11 cellular contexts compared by ENCODE assay signal in genomic region chr17:81556175-81556691, GRCh38. TPM values are rescaled to one million over a fixed set of nuclear protein-coding genes. Genes with fewer than 3 reads are reported as not detected.
DNase-seq lines count a peak whose midpoint lies in the region; ATAC-seq and TF ChIP-seq lines count a peak whose summit lies in the region.
"Had no signal": no experiment of that assay in that cellular context is flagged by ENCODE, and none has a peak within 500 bp of the region (broad histone marks: within the 10 kb centered on the region; RNA-seq: fewer than 3 reads in every experiment).

No MANE protein-coding gene starts in this region.

- CTCF ChIA-PET in activated CD8-positive, alpha-beta T cell treated with anti-CD3 and anti-CD28 coated beads, Interleukin-2, amount 10 ng/mL, durations not matched to agents 7 days and 5 days (lab: Charles Lee), result no interaction called here

- peaks cover 18% of the 10 kb centered on the region for H3K4me1 Mint-ChIP-seq in neural crest cell
- peaks cover 19% of the 10 kb centered on the region for H3K4me1 Mint-ChIP-seq in activated CD8-positive, alpha-beta T cell treated with anti-CD3 and anti-CD28 coated beads, Interleukin-2, amount 10 ng/mL, durations not matched to agents 7 days and 5 days (ENCODE audit: low read depth)

- no peak for ATAC-seq in activated CD8-positive, alpha-beta T cell treated with anti-CD3 and anti-CD28 coated beads, Interleukin-2, amount 10 ng/mL, durations not matched to agents 7 days and 5 days

- no peak overlapping the region for H3K27ac Mint-ChIP-seq in neural crest cell (ENCODE audit: unreplicated experiment)
- no peak overlapping the region for H3K27ac Mint-ChIP-seq in activated CD8-positive, alpha-beta T cell treated with anti-CD3 and anti-CD28 coated beads, Interleukin-2, amount 10 ng/mL, durations not matched to agents 7 days and 5 days
- H3K27ac Mint-ChIP-seq: nephron had no signal

- H3K36me3 Mint-ChIP-seq in neural crest cell (ENCODE audit: low read depth), result peaks cover 2% of the 10 kb centered on the region
- H3K36me3 Mint-ChIP-seq in activated CD8-positive, alpha-beta T cell treated with anti-CD3 and anti-CD28 coated beads, Interleukin-2, amount 10 ng/mL, durations not matched to agents 7 days and 5 days (ENCODE audit: low read depth), result peaks cover 29% of the 10 kb centered on the region

- H3K4me3 Mint-ChIP-seq in neural crest cell, result peak overlapping the region; percentile 31
- H3K4me3 Mint-ChIP-seq in activated CD8-positive, alpha-beta T cell treated with anti-CD3 and anti-CD28 coated beads, Interleukin-2, amount 10 ng/mL, durations not matched to agents 7 days and 5 days, result no peak overlapping the region

- POLR2A ChIA-PET in activated CD8-positive, alpha-beta T cell treated with anti-CD3 and anti-CD28 coated beads, Interleukin-2, amount 10 ng/mL, durations not matched to agents 7 days and 5 days (lab: Charles Lee), result no interaction called here

- peak; percentile 95 for DNase-seq in DMS53 treated with DMSO at 0.1 percent for 48 hours (lab: John Stamatoyannopoulos, UW; ENCODE audit: unreplicated experiment)
- DNase-seq in NCI-H146 treated with DMSO at 0.1 percent for 48 hours (lab: John Stamatoyannopoulos, UW; ENCODE audit: unreplicated experiment), result peak; percentile 22
- DNase-seq in choroid plexus epithelial cell (ENCODE audit: low read depth), result peak; percentile 16
- no peak for DNase-seq in neural crest cell (ENCODE audit: low read depth, low spot score)
- no peak for DNase-seq in activated CD8-positive, alpha-beta T cell treated with anti-CD3 and anti-CD28 coated beads, Interleukin-2, amount 10 ng/mL, durations not matched to agents 7 days and 5 days
- no peak for DNase-seq in globus pallidus (ENCODE audit: low spot score)
- DNase-seq in activated CD8-positive, alpha-beta memory T cell treated with anti-CD3 and anti-CD28 coated beads for 24 hours, result no peak
- no peak for DNase-seq in GF-D8 (lab: John Stamatoyannopoulos, UW)
- DNase-seq: DMS79, substantia nigra had no signal

- H3K27me3 Mint-ChIP-seq in neural crest cell (ENCODE audit: low read depth), result peaks cover 5% of the 10 kb centered on the region
- H3K27me3 Mint-ChIP-seq in activated CD8-positive, alpha-beta T cell treated with anti-CD3 and anti-CD28 coated beads, Interleukin-2, amount 10 ng/mL, durations not matched to agents 7 days and 5 days (ENCODE audit: low read depth), result no peaks in the 10 kb centered on the region

- no peak for TF ChIP-seq CTCF in choroid plexus epithelial cell (conservative IDR thresholded peaks at IDR 0.05; ENCODE audit: low read depth, low read length)
- no peak for TF ChIP-seq CTCF in neural crest cell (conservative IDR thresholded peaks at IDR 0.05)

- H3K9me3 Mint-ChIP-seq in neural crest cell, result no peaks in the 10 kb centered on the region
- H3K9me3 Mint-ChIP-seq in activated CD8-positive, alpha-beta T cell treated with anti-CD3 and anti-CD28 coated beads, Interleukin-2, amount 10 ng/mL, durations not matched to agents 7 days and 5 days (ENCODE audit: insufficient read depth), result no peaks in the 10 kb centered on the region
- H3K9me3 Mint-ChIP-seq: nephron had no signal

- no peak overlapping the region for H3K4me3 ChIP-seq in choroid plexus epithelial cell (ENCODE audit: low read depth, low read length)

RNA-seq across cellular contexts. Expression of gene FAAP100, which starts 4.1 kb away (rescaled TPM):
- total RNA-seq in neural crest cell, result 45.0 and 48.3 TPM in 2 replicates
- total RNA-seq in activated CD8-positive, alpha-beta T cell treated with anti-CD3 and anti-CD28 coated beads, Interleukin-2, amount 10 ng/mL, durations not matched to agents 7 days and 5 days, result 10 to 100 TPM; 39.2 to 43.6 TPM

RNA-seq across cellular contexts. Expression of gene FSCN2, which starts 28.1 kb away (rescaled TPM):
- 0.43 and 0.56 TPM in 2 replicates for total RNA-seq in neural crest cell
- total RNA-seq in activated CD8-positive, alpha-beta T cell treated with anti-CD3 and anti-CD28 coated beads, Interleukin-2, amount 10 ng/mL, durations not matched to agents 7 days and 5 days, result under 1 TPM; 0.52 to 0.74 TPM

RNA-seq across cellular contexts. Expression of gene ACTG1, which starts 43.6 kb away (rescaled TPM):
- total RNA-seq in neural crest cell, result 4,235 and 4,315 TPM in 2 replicates
- total RNA-seq in activated CD8-positive, alpha-beta T cell treated with anti-CD3 and anti-CD28 coated beads, Interleukin-2, amount 10 ng/mL, durations not matched to agents 7 days and 5 days, result 1,000 to 10,000 TPM; 5,147 to 5,318 TPM

Comparison
In these comparisons a context has a peak if more than half of its experiments do, and no peak if none do; other contexts are left out.
1. DNase-seq: peak in DMS53 treated with DMSO at 0.1 percent for 48 hours (single experiment), NCI-H146 treated with DMSO at 0.1 percent for 48 hours (single experiment) and choroid plexus epithelial cell (single experiment); none in neural crest cell (single experiment), activated CD8-positive, alpha-beta T cell treated with anti-CD3 and anti-CD28 coated beads, Interleukin-2, amount 10 ng/mL, durations not matched to agents 7 days and 5 days (single experiment), globus pallidus (single experiment), activated CD8-positive, alpha-beta memory T cell treated with anti-CD3 and anti-CD28 coated beads for 24 hours (single experiment) and GF-D8 (single experiment).